8 cellular contexts compared by ENCODE assay signal in the genomic region with DNA sequence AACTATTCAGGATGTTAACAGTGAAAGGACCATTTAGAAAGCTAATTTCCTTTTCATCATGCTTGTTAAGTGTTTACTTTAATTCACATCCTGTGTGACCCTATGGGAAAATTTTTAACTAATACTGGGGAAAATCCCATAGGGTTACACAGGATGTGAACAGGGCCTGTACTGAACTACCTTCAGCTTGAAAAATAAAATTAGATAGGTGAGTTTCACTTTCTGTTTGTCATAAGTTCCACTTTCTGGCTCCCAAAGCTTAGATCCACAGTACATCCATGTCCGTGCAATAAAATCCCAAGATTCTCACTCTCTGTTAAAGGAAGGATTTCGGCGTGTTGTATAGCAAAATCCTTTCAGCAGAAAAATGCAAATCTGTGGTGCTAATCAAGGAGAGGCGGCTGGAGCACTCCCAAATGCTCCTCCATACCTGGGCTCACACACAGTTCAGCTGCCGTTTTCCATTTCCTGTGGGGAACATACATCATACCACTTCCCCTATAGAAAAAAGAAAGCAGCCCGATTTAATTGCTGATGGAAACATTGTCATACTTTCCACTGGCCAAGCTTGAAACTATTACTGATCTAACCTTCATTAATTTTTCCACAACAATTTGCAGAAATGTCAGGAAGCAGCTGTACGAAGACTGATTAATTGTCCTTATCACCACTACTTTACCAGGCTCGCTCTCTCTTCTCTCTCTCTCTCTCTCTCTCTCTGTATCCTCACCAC.
DNase-seq lines count a peak whose midpoint lies in the region; ATAC-seq, FAIRE-seq and TF ChIP-seq lines count a peak whose summit lies in the region.

No MANE protein-coding gene starts in this region.

- H3K4me1 Mint-ChIP-seq in H9, result peaks cover 15 to 20% of the 10 kb centered on the region in 2 experiments

- TF ChIP-seq EP300 in SK-N-SH (IDR thresholded peaks at IDR 0.05; ENCODE audit: borderline replicate concordance in 1 of 2, low read depth in 1 of 2, low read length in 1 of 2), result 0 out of 4 replicates have a peak, but pooled peaks of 1 of the 2 experiments have one; percentile 15

- peaks cover 15 to 28% of the 10 kb centered on the region in 2 experiments; a peak in 3 of 4 replicates for H3K4me1 ChIP-seq in SK-N-SH (ENCODE audit: control insufficient read depth in 1 of 2, insufficient read depth in 2 of 2, low read depth in 1 of 2, low read length in 1 of 2)
- peaks cover 26% of the 10 kb centered on the region for H3K4me1 ChIP-seq in upper lobe of right lung
- H3K4me1 ChIP-seq in H9 (ENCODE audit: insufficient read depth, low read length), result 0 out of 2 replicates have a peak, but pooled peaks cover 4% of the 10 kb centered on the region

- no peak overlapping the region for H3K56ac ChIP-seq in H9 (ENCODE audit: insufficient read length, low read depth, low read length)

- H3K27ac ChIP-seq in SK-N-SH (ENCODE audit: low read depth in 2 of 2, low read length in 1 of 2), result peak overlapping the region; percentile 56 to 67
- H3K27ac ChIP-seq in upper lobe of right lung, result peak overlapping the region; percentile 47
- H3K27ac ChIP-seq in H9 (ENCODE audit: insufficient read length, low read depth, low read length), result no peak overlapping the region

- no peak overlapping the region for H4K8ac ChIP-seq in H9 (replicated peaks; ENCODE audit: insufficient read length, low read depth, low read length)

- no peak overlapping the region for H3K4me3 Mint-ChIP-seq in H9

- H3K9me3 ChIP-seq in SK-N-SH (no peaks in the 10 kb centered on the region), upper lobe of right lung (no peaks in the 10 kb centered on the region), H9 (ENCODE audit: control insufficient read depth, low read depth, low read length) (no peaks in the 10 kb centered on the region)

- no peak overlapping the region for H2BK12ac ChIP-seq in H9 (ENCODE audit: insufficient read length, low read depth, low read length)

- H3K4me3 ChIP-seq in AG04449 (ENCODE audit: low read depth, low read length), result peak overlapping the region; percentile 24
- peak overlapping the region; percentile 10 to 54; a peak in 3 of 4 replicates for H3K4me3 ChIP-seq in SK-N-SH (ENCODE audit: low read depth in 2 of 2, low read length in 1 of 2)
- no peak overlapping the region for H3K4me3 ChIP-seq in bronchial epithelial cell (ENCODE audit: low read depth, low read length)
- H3K4me3 ChIP-seq in upper lobe of right lung, result peak overlapping the region; percentile 43

- H3K4me2 ChIP-seq in SK-N-SH, result peak overlapping the region; percentile 71
- no peak overlapping the region for H3K4me2 ChIP-seq in H9 (ENCODE audit: insufficient read depth, insufficient read length, low read length)

- no peak overlapping the region for H2BK20ac ChIP-seq in H9 (ENCODE audit: low read depth, low read length, poor library complexity, severe bottlenecking)

- H2BK5ac ChIP-seq in H9 (ENCODE audit: insufficient read length, low read length), result no peak overlapping the region

- H3K18ac ChIP-seq in H9 (ENCODE audit: insufficient read length, low read depth, low read length), result no peak overlapping the region

- H4K5ac ChIP-seq in H9 (ENCODE audit: insufficient read length, low read depth, low read length), result no peak overlapping the region

- H3K9me2 ChIP-seq in SK-N-SH, result no peaks in the 10 kb centered on the region

- no peak overlapping the region for H2BK15ac ChIP-seq in H9 (ENCODE audit: low read depth, low read length)

- H3F3A ChIP-seq in SK-N-SH (replicated peaks; ENCODE audit: insufficient read depth), result no peaks in the 10 kb centered on the region

- H3K36me3 Mint-ChIP-seq in H9 (ENCODE audit: insufficient read depth in 1 of 3, low read depth in 3 of 3), result no peaks in the 10 kb centered on the region

- H3K27me3 Mint-ChIP-seq in H9 (ENCODE audit: low read depth), result no peaks in the 10 kb centered on the region

- CTCF ChIA-PET in AG04449 (lab: Yijun Ruan, JAX) (interaction anchor here (0.9 to 1.8 kb wide), 5 partner anchors 9 to 664 kb away, joined by 3 to 8 read pairs (median 4); no protein-coding TSS in a partner anchor), SK-N-SH (lab: Yijun Ruan, JAX) (interaction anchor here (0.9 to 1.3 kb wide), 4 partner anchors 11 to 54 kb away, joined by 3 read pairs; no protein-coding TSS in a partner anchor)

- no peak overlapping the region for H3K14ac ChIP-seq in H9 (ENCODE audit: insufficient read depth, low read length)

- H3K23ac ChIP-seq in H9 (ENCODE audit: insufficient read length, low read depth, low read length), result no peak overlapping the region

- no peaks in the 10 kb centered on the region for H3K36me3 ChIP-seq in SK-N-SH (replicated peaks in 1 of 2; ENCODE audit: control insufficient read depth in 1 of 2, insufficient read depth in 2 of 2, low read length in 1 of 2)
- no peaks in the 10 kb centered on the region for H3K36me3 ChIP-seq in bronchial epithelial cell (ENCODE audit: control insufficient read depth, insufficient read depth, low read length)
- no peaks in the 10 kb centered on the region for H3K36me3 ChIP-seq in upper lobe of right lung

- DNase-seq in AG04449 (ENCODE audit: low read depth, low spot score) (no peak), SK-N-SH (no peak), bronchial epithelial cell (ENCODE audit: low read depth) (peak; percentile 52), mucosa of gallbladder (ENCODE audit: low spot score) (peak; percentile 29), upper lobe of right lung (no peak), H9 (no peak)

- no peaks in the 10 kb centered on the region for H4K20me1 ChIP-seq in SK-N-SH (ENCODE audit: insufficient read depth)
- no peaks in the 10 kb centered on the region for H4K20me1 ChIP-seq in H9 (ENCODE audit: control insufficient read depth, insufficient read depth, insufficient read length)

- H3K79me1 ChIP-seq in H9 (ENCODE audit: insufficient read depth, low read depth, low read length, poor library complexity, severe bottlenecking), result no peaks in the 10 kb centered on the region

- no peak overlapping the region for H3T11ph ChIP-seq in H9 (ENCODE audit: low read length)

- no peak overlapping the region for H2BK120ac ChIP-seq in H9 (ENCODE audit: low read depth, low read length, poor library complexity, severe bottlenecking)

- H3K27ac Mint-ChIP-seq in H9, result peak overlapping the region in 1 of 3 experiments; percentile 87; a peak in 2 of 7 replicates

- no peak overlapping the region for H4K91ac ChIP-seq in H9 (ENCODE audit: insufficient read length, low read depth, low read length)

- peak overlapping the region; percentile 55; the same call in 1 of the 2 replicates for H3K9ac ChIP-seq in SK-N-SH
- no peak overlapping the region for H3K9ac ChIP-seq in H9 (ENCODE audit: extremely low read depth, insufficient read length, low read length)

- peak overlapping the region; percentile 72 for H2AFZ ChIP-seq in SK-N-SH (ENCODE audit: low read depth)
- H2AFZ ChIP-seq in H9 (ENCODE audit: low read length), result no peak overlapping the region

- H3K23me2 ChIP-seq in H9 (ENCODE audit: insufficient read length, low read depth, low read length, poor library complexity, severe bottlenecking), result no peaks in the 10 kb centered on the region

- intact Hi-C loops in upper lobe of right lung (cut with DNase I), result no loop called here

- 62% methylated on average over 8 of the region's 8 CpGs for WGBS in SK-N-SH (ENCODE audit: low lambda C conversion rate)
- no CpG with 5 or more reads among the region's 8 CpGs for WGBS in H9 (ENCODE audit: extremely low coverage, insufficient read length, low lambda C conversion rate)

- TF ChIP-seq CTCF in AG04449 (IDR thresholded peaks at IDR 0.05; ENCODE audit: insufficient read depth, low read length, missing control alignments) (no peak), SK-N-SH (IDR thresholded peaks at IDR 0.05) (no peak), bronchial epithelial cell (IDR thresholded peaks at IDR 0.05; ENCODE audit: insufficient read depth, low read length, severe bottlenecking) (no peak), upper lobe of right lung (IDR thresholded peaks at IDR 0.05) (no peak), H9 (conservative IDR thresholded peaks at IDR 0.05) (no peak)

- no peak overlapping the region for H2AK5ac ChIP-seq in H9 (ENCODE audit: insufficient read length, low read length)

- no peak for TF ChIP-seq RAD21 in SK-N-SH (IDR thresholded peaks at IDR 0.05; ENCODE audit: low read length)

- no peaks in the 10 kb centered on the region for H3K27me3 ChIP-seq in SK-N-SH (ENCODE audit: insufficient read depth)
- H3K27me3 ChIP-seq in bronchial epithelial cell (ENCODE audit: control insufficient read depth, insufficient read depth, low read length), result no peaks in the 10 kb centered on the region
- no peaks in the 10 kb centered on the region for H3K27me3 ChIP-seq in upper lobe of right lung
- no peaks in the 10 kb centered on the region for H3K27me3 ChIP-seq in H9 (ENCODE audit: insufficient read depth, low read length)

- FAIRE-seq in bronchial epithelial cell (lab: Jason Lieb, UNC), result no peak

- peaks cover 39% of the 10 kb centered on the region for H3K79me2 ChIP-seq in SK-N-SH (ENCODE audit: insufficient read depth)
- H3K79me2 ChIP-seq in H9 (ENCODE audit: insufficient read depth, low read length), result no peaks in the 10 kb centered on the region

- POLR2A ChIA-PET in AG04449 (lab: Yijun Ruan, JAX), result interaction anchor here (0.6 kb wide), 2 partner anchors 9 to 17 kb away, joined by 3 to 4 read pairs; no protein-coding TSS in a partner anchor
- POLR2A ChIA-PET in SK-N-SH (lab: Yijun Ruan, JAX), result no interaction called here

- ATAC-seq in GM18870 (IDR thresholded peaks at IDR 0.05; ENCODE audit: unreplicated experiment) (peak; percentile 63), HG03108 (IDR thresholded peaks at IDR 0.05; ENCODE audit: unreplicated experiment) (peak; percentile 70), upper lobe of right lung (peak; percentile 60)

- H3K9me3 Mint-ChIP-seq in H9, result no peaks in the 10 kb centered on the region; a peak in 1 of 5 replicates

- no peak overlapping the region for H3K4ac ChIP-seq in H9 (ENCODE audit: low read depth, low read length)

TF ChIP-seq in SK-N-SH, 30 proteins besides CTCF, POLR2A, EP300 and RAD21 (continues in another document):
- TF ChIP-seq POLR2AphosphoS5 (IDR thresholded peaks at IDR 0.05; ENCODE audit: low read depth, low read length), result no peak
- TF ChIP-seq, protein P1, sequence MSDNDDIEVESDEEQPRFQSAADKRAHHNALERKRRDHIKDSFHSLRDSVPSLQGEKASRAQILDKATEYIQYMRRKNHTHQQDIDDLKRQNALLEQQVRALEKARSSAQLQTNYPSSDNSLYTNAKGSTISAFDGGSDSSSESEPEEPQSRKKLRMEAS (IDR thresholded peaks at IDR 0.05; ENCODE audit: low read depth), result no peak

Comparison
In these comparisons a context has a peak if more than half of its experiments do, and no peak if none do; other contexts are left out.
1. DNase-seq: peak in bronchial epithelial cell (single experiment) and mucosa of gallbladder (single experiment); none in AG04449 (single experiment), SK-N-SH (single experiment), upper lobe of right lung (single experiment) and H9 (single experiment).
2. Peak in every context shown above with its lines, with median percentiles within 50 percentile points of each other: ATAC-seq.